ENCODE assay signal across 8 cellular contexts in the genomic region with DNA sequence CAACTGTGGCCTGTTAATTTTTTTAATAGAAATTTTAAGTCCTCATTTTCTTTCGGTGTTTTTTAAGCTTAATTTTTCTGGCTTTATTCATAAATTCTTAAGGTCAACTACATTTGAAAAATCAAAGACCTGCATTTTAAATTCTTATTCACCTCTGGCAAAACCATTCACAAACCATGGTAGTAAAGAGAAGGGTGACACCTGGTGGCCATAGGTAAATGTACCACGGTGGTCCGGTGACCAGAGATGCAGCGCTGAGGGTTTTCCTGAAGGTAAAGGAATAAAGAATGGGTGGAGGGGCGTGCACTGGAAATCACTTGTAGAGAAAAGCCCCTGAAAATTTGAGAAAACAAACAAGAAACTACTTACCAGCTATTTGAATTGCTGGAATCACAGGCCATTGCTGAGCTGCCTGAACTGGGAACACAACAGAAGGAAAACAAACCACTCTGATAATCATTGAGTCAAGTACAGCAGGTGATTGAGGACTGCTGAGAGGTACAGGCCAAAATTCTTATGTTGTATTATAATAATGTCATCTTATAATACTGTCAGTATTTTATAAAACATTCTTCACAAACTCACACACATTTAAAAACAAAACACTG. TPM values are rescaled to one million over a fixed set of nuclear protein-coding genes. Genes with fewer than 3 reads are reported as not detected.
DNase-seq lines count a peak whose midpoint lies in the region; ATAC-seq, FAIRE-seq and TF ChIP-seq lines count a peak whose summit lies in the region.

No MANE protein-coding gene starts in this region.

- H3K9ac ChIP-seq in SK-N-MC (ENCODE audit: insufficient read length): no peak overlapping the region

- peaks cover 6% of the 10 kb centered on the region for H3K4me1 Mint-ChIP-seq in progenitor cell of endocrine pancreas (ENCODE audit: low read depth)

- no peaks in the 10 kb centered on the region for H3K36me3 Mint-ChIP-seq in progenitor cell of endocrine pancreas (ENCODE audit: insufficient read depth)

- TF ChIP-seq CTCF in LNCaP clone FGC (IDR thresholded peaks at IDR 0.05; ENCODE audit: control insufficient read depth, extremely low read depth, insufficient read depth) (peak; percentile 73), progenitor cell of endocrine pancreas (IDR thresholded peaks at IDR 0.05; ENCODE audit: unreplicated experiment) (peak; percentile 81)

- H3K27me3 Mint-ChIP-seq in progenitor cell of endocrine pancreas: peaks cover 3% of the 10 kb centered on the region

- no peaks in the 10 kb centered on the region for H3K9me3 Mint-ChIP-seq in progenitor cell of endocrine pancreas (ENCODE audit: low read depth)

- H3K27ac Mint-ChIP-seq in progenitor cell of endocrine pancreas: peak overlapping the region; percentile 57

- DNase-seq in LNCaP clone FGC (ENCODE audit: low read depth): peak; percentile 26
- DNase-seq in SK-N-MC (ENCODE audit: low read depth, low spot score): no peak
- peak; percentile 70 for DNase-seq in activated naive CD4-positive, alpha-beta T cell treated with Interleukin-2 at 50 U/mL for 16 hours
- peak; percentile 65 for DNase-seq in glomerular visceral epithelial cell (ENCODE audit: extremely low spot score)
- peak; percentile 39 for DNase-seq in progenitor cell of endocrine pancreas (ENCODE audit: low spot score, unreplicated experiment)
- DNase-seq in COLO829 (ENCODE audit: low spot score): no peak

- FAIRE-seq in G401.6 (lab: Jason Lieb, UNC): peak; percentile 94

- no peak for ATAC-seq in GM18520 (IDR thresholded peaks at IDR 0.05; ENCODE audit: unreplicated experiment)

- H3K4me3 ChIP-seq in LNCaP clone FGC (ENCODE audit: low read depth, low read length) (no peak overlapping the region), SK-N-MC (peak overlapping the region; percentile 26; the same call in 1 of the 2 replicates)

- H3K27ac ChIP-seq in SK-N-MC: no peak overlapping the region; the same call in 1 of the 2 replicates

- H3K9me3 ChIP-seq in SK-N-MC (ENCODE audit: low read depth, low read length): no peaks in the 10 kb centered on the region

- H3K36me3 ChIP-seq in SK-N-MC (ENCODE audit: insufficient read depth, low read length): no peaks in the 10 kb centered on the region

- H3K4me3 Mint-ChIP-seq in progenitor cell of endocrine pancreas (ENCODE audit: low read depth): no peak overlapping the region

RNA-seq across cellular contexts. Expression of a gene that starts 10.1 kb away (rescaled TPM):
- 1.1 and 1.8 TPM in 2 replicates for total RNA-seq in progenitor cell of endocrine pancreas

Comparison
In these comparisons a context has a peak if more than half of its experiments do, and no peak if none do; other contexts are left out.
1. DNase-seq: peak in LNCaP clone FGC (single experiment), activated naive CD4-positive, alpha-beta T cell treated with Interleukin-2 at 50 U/mL for 16 hours (single experiment), glomerular visceral epithelial cell (single experiment) and progenitor cell of endocrine pancreas (single experiment); none in SK-N-MC (single experiment) and COLO829 (single experiment).